Comparison of ENCODE assay signal across 29 cellular contexts in genomic region chr2:134341476-134341875, GRCh38.
"Had no signal": no experiment of that assay in that cellular context is flagged by ENCODE, and none has a peak within 500 bp of the region (broad histone marks: within the 10 kb centered on the region; RNA-seq: fewer than 3 reads in every experiment).

No MANE protein-coding gene starts in this region.

- H3K9me3 ChIP-seq: gastrocnemius medialis, pancreas, psoas muscle, stomach, thyroid gland, upper lobe of left lung, vagina had no signal

- DNase-seq: activated B cell treated with CpG ODN at 0.5 μM for 24 hours; activated CD4-positive, alpha-beta T cell treated with anti-CD3 and anti-CD28 coated beads, Interleukin-2, amount 50 U/mL, for 1 hour; activated CD8-positive, alpha-beta T cell treated with anti-CD3 and anti-CD28 coated beads for 36 hours; activated naive CD8-positive, alpha-beta T cell treated with anti-CD3 and anti-CD28 coated beads, Interleukin-2, amount 50 U/mL, for 24 hours; activated T-cell treated with anti-CD3 and anti-CD28 coated beads, Interleukin-2, amount 50 U/mL, for 4 hours; amygdala; central memory CD4-positive, alpha-beta T cell; erythroblast; gastrocnemius medialis; glutamatergic neuron; islet precursor cell; left colon; mesendoderm; pancreas; psoas muscle; stimulated activated CD4-positive, alpha-beta T cell treated with anti-CD3 and anti-CD28 coated beads, Interleukin-1b, Interleukin-23, amount 100 ng/mL, for 48 hours; stimulated activated CD4-positive, alpha-beta T cell treated with anti-CD3 and anti-CD28 coated beads, Interleukin-4, amount 100 ng/mL, for 4 hours; stimulated activated CD8-positive, alpha-beta memory T cell treated with anti-CD3 and anti-CD28 coated beads, Interleukin-4, amount 100 ng/mL, for 48 hours; stomach; T-helper 17 cell; T1000; thyroid gland; upper lobe of left lung had no signal

- ATAC-seq: activated CD8-positive, alpha-beta T cell treated with anti-CD3 and anti-CD28 coated beads for 36 hours; activated naive CD8-positive, alpha-beta T cell treated with anti-CD3 and anti-CD28 coated beads, Interleukin-2, amount 50 U/mL, for 24 hours; activated T-cell treated with anti-CD3 and anti-CD28 coated beads, Interleukin-2, amount 50 U/mL, for 4 hours; gastrocnemius medialis; left colon; natural killer cell treated with Interleukin-12 subunit alpha and Interleukin-12 subunit beta and Interleukin-15 and Interleukin-18, amount 100 ng/mL, for 72 hours; pancreas; psoas muscle; stimulated activated memory B cell treated with anti-CD40 and anti-IgM and Interleukin-4, amounts not matched to agents 10 μg/mL and 1 μg/mL and 100 μg/mL, for 72 hours; T-helper 17 cell had no signal

- H3K27me3 ChIP-seq: gastrocnemius medialis, pancreas, stomach, thyroid gland, upper lobe of left lung, vagina had no signal

- H3K27ac ChIP-seq: gastrocnemius medialis, pancreas, psoas muscle, stomach, thyroid gland, vagina had no signal

- H3K27me3 Mint-ChIP-seq: activated B cell treated with CpG ODN at 0.5 μM for 24 hours; activated CD8-positive, alpha-beta T cell treated with anti-CD3 and anti-CD28 coated beads for 36 hours; activated naive CD4-positive, alpha-beta T cell treated with anti-CD3 and anti-CD28 coated beads, Interleukin-2, amount 50 U/mL, for 24 hours; activated naive CD8-positive, alpha-beta T cell treated with anti-CD3 and anti-CD28 coated beads, Interleukin-2, amount 50 U/mL, for 24 hours; natural killer cell treated with Interleukin-12 subunit alpha and Interleukin-12 subunit beta and Interleukin-15 and Interleukin-18, amount 100 ng/mL, for 72 hours; stimulated activated memory B cell treated with anti-CD40 and anti-IgM and Interleukin-4, amounts not matched to agents 10 μg/mL and 1 μg/mL and 100 μg/mL, for 72 hours; T-helper 17 cell had no signal

- H3K4me1 Mint-ChIP-seq: activated naive CD4-positive, alpha-beta T cell treated with anti-CD3 and anti-CD28 coated beads, Interleukin-2, amount 50 U/mL, for 24 hours had no signal

- H3K36me3 ChIP-seq: gastrocnemius medialis, pancreas, thyroid gland, vagina had no signal

- H3K4me3 ChIP-seq: gastrocnemius medialis, pancreas, psoas muscle, smooth muscle cell, stomach, thyroid gland, upper lobe of left lung, vagina had no signal

- H3K27ac Mint-ChIP-seq: activated B cell treated with CpG ODN at 0.5 μM for 24 hours; activated CD8-positive, alpha-beta T cell treated with anti-CD3 and anti-CD28 coated beads for 36 hours; activated naive CD4-positive, alpha-beta T cell treated with anti-CD3 and anti-CD28 coated beads, Interleukin-2, amount 50 U/mL, for 24 hours; activated naive CD8-positive, alpha-beta T cell treated with anti-CD3 and anti-CD28 coated beads, Interleukin-2, amount 50 U/mL, for 24 hours; activated T-helper 2 cell treated with anti-CD3 and anti-CD28 coated beads, Interferon-gamma antibody, Interleukin-2, Interleukin-4, amounts not matched to agents 10 μg/mL and 5 μg/mL and 100 μg/mL, durations not matched to agents 14 hours and 24 hours and 36 hours; natural killer cell treated with Interleukin-12 subunit alpha and Interleukin-12 subunit beta and Interleukin-15 and Interleukin-18, amount 100 ng/mL, for 72 hours; stimulated activated memory B cell treated with anti-CD40 and anti-IgM and Interleukin-4, amounts not matched to agents 10 μg/mL and 1 μg/mL and 100 μg/mL, for 72 hours had no signal

- H3K4me3 Mint-ChIP-seq: activated B cell treated with CpG ODN at 0.5 μM for 24 hours; activated CD8-positive, alpha-beta T cell treated with anti-CD3 and anti-CD28 coated beads for 36 hours; activated naive CD4-positive, alpha-beta T cell treated with anti-CD3 and anti-CD28 coated beads, Interleukin-2, amount 50 U/mL, for 24 hours; activated naive CD8-positive, alpha-beta T cell treated with anti-CD3 and anti-CD28 coated beads, Interleukin-2, amount 50 U/mL, for 24 hours; activated T-cell treated with anti-CD3 and anti-CD28 coated beads, Interleukin-2, amount 50 U/mL, for 4 hours; natural killer cell treated with Interleukin-12 subunit alpha and Interleukin-12 subunit beta and Interleukin-15 and Interleukin-18, amount 100 ng/mL, for 72 hours; stimulated activated memory B cell treated with anti-CD40 and anti-IgM and Interleukin-4, amounts not matched to agents 10 μg/mL and 1 μg/mL and 100 μg/mL, for 72 hours; T-helper 17 cell had no signal

- H3K9me3 Mint-ChIP-seq: activated B cell treated with CpG ODN at 0.5 μM for 24 hours; activated CD8-positive, alpha-beta T cell treated with anti-CD3 and anti-CD28 coated beads for 36 hours; activated naive CD4-positive, alpha-beta T cell treated with anti-CD3 and anti-CD28 coated beads, Interleukin-2, amount 50 U/mL, for 24 hours; activated naive CD8-positive, alpha-beta T cell treated with anti-CD3 and anti-CD28 coated beads, Interleukin-2, amount 50 U/mL, for 24 hours; activated T-cell treated with anti-CD3 and anti-CD28 coated beads, Interleukin-2, amount 50 U/mL, for 4 hours; activated T-helper 2 cell treated with anti-CD3 and anti-CD28 coated beads, Interferon-gamma antibody, Interleukin-2, Interleukin-4, amounts not matched to agents 10 μg/mL and 5 μg/mL and 100 μg/mL, durations not matched to agents 14 hours and 24 hours and 36 hours; natural killer cell treated with Interleukin-12 subunit alpha and Interleukin-12 subunit beta and Interleukin-15 and Interleukin-18, amount 100 ng/mL, for 72 hours had no signal
